ENCODE assay signal across 19 cellular contexts in genomic region chr9:117516676-117517632, GRCh38.
"Had no signal": no experiment of that assay in that cellular context is flagged by ENCODE, and none has a peak within 500 bp of the region (broad histone marks: within the 10 kb centered on the region; RNA-seq: fewer than 3 reads in every experiment).

No MANE protein-coding gene starts in this region.

- H3K4me1 ChIP-seq: esophagus muscularis mucosa, spleen, tibial artery had no signal

- H3K27me3 ChIP-seq: hepatocyte had no signal

- H3K36me3 ChIP-seq: esophagus muscularis mucosa, spleen, tibial artery had no signal

- H3K4me3 ChIP-seq: esophagus muscularis mucosa, hepatocyte, lung, spleen, tibial artery had no signal

- H3K4me1 Mint-ChIP-seq: activated CD4-positive, alpha-beta T cell treated with anti-CD3 and anti-CD28 coated beads for 36 hours; nephron; stimulated activated naive B cell treated with anti-CD40 and anti-IgM and Interleukin-4, amounts not matched to agents 10 μg/mL and 1 μg/mL and 100 μg/mL, for 72 hours; WTC11 had no signal

- FAIRE-seq: bronchial epithelial cell, TTC549 had no signal

- H3K36me3 Mint-ChIP-seq: activated naive CD8-positive, alpha-beta T cell; stimulated activated naive B cell treated with anti-CD40 and anti-IgM and Interleukin-4, amounts not matched to agents 10 μg/mL and 1 μg/mL and 100 μg/mL, for 72 hours had no signal

- H3K27ac Mint-ChIP-seq: activated CD4-positive, alpha-beta T cell treated with anti-CD3 and anti-CD28 coated beads for 36 hours; activated naive CD8-positive, alpha-beta T cell; activated T-helper 1 cell treated with anti-CD3 and anti-CD28 coated beads, Interleukin-12 subunit alpha, Interleukin-12 subunit beta, Interleukin-2, Interleukin-4 antibody, amounts not matched to agents 30 ng/mL and 10 ng/mL and 1 ng/mL, durations not matched to agents 14 hours and 24 hours and 36 hours; nephron; stimulated activated naive B cell treated with anti-CD40 and anti-IgM and Interleukin-4, amounts not matched to agents 10 μg/mL and 1 μg/mL and 100 μg/mL, for 72 hours; T-helper 2 cell treated with Interferon-gamma antibody and Interleukin-4, amounts not matched to agents 5 μg/mL and 100 μg/mL, for 36 hours; WTC11 had no signal

- ATAC-seq: activated CD4-positive, alpha-beta T cell treated with anti-CD3 and anti-CD28 coated beads for 36 hours; stimulated activated naive B cell treated with anti-CD40 and anti-IgM and Interleukin-4, amounts not matched to agents 10 μg/mL and 1 μg/mL and 100 μg/mL, for 72 hours; WTC11 had no signal

- DNase-seq: activated CD4-positive, alpha-beta T cell treated with anti-CD3 and anti-CD28 coated beads for 36 hours; activated CD4-positive, alpha-beta T cell treated with anti-CD3 and anti-CD28 coated beads, Interleukin-2, amount 50 U/mL, for 48 hours; activated gamma-delta T cell treated with Interleukin-2 at 50 U/mL for 16 hours; activated T-cell treated with anti-CD3 and anti-CD28 coated beads for 4 hours; cerebellar nuclear complex; effector CD4-positive, alpha-beta T cell; spleen; stimulated activated naive B cell treated with anti-CD40 and anti-IgM and Interleukin-4, amounts not matched to agents 10 μg/mL and 1 μg/mL and 100 μg/mL, for 72 hours; tibial artery had no signal

- H3K9me3 ChIP-seq: esophagus muscularis mucosa, spleen, tibial artery had no signal

- H3K4me3 Mint-ChIP-seq: activated CD4-positive, alpha-beta T cell treated with anti-CD3 and anti-CD28 coated beads for 36 hours; activated naive CD8-positive, alpha-beta T cell; activated T-helper 1 cell treated with anti-CD3 and anti-CD28 coated beads, Interleukin-12 subunit alpha, Interleukin-12 subunit beta, Interleukin-2, Interleukin-4 antibody, amounts not matched to agents 30 ng/mL and 10 ng/mL and 1 ng/mL, durations not matched to agents 14 hours and 24 hours and 36 hours; nephron; stimulated activated naive B cell treated with anti-CD40 and anti-IgM and Interleukin-4, amounts not matched to agents 10 μg/mL and 1 μg/mL and 100 μg/mL, for 72 hours; T-helper 2 cell treated with Interferon-gamma antibody and Interleukin-4, amounts not matched to agents 5 μg/mL and 100 μg/mL, for 36 hours; WTC11 had no signal

- H3K27ac ChIP-seq: esophagus muscularis mucosa, hepatocyte, spleen, tibial artery had no signal

- H3K9me3 Mint-ChIP-seq: activated T-helper 1 cell treated with anti-CD3 and anti-CD28 coated beads, Interleukin-12 subunit alpha, Interleukin-12 subunit beta, Interleukin-2, Interleukin-4 antibody, amounts not matched to agents 30 ng/mL and 10 ng/mL and 1 ng/mL, durations not matched to agents 14 hours and 24 hours and 36 hours; T-helper 2 cell treated with Interferon-gamma antibody and Interleukin-4, amounts not matched to agents 5 μg/mL and 100 μg/mL, for 36 hours had no signal
